Comparison of ENCODE assay signal across 8 cellular contexts in genomic region chr12:53451661-53452158, GRCh38. TPM values are rescaled to one million over a fixed set of nuclear protein-coding genes. Genes with fewer than 3 reads are reported as not detected.
DNase-seq lines count a peak whose midpoint lies in the region; ATAC-seq, FAIRE-seq and TF ChIP-seq lines count a peak whose summit lies in the region.

TSS of gene PCBP2 (plus strand) at chr12:53452102. CDS start at chr12:53454801, 2,699 bp downstream.

- H3K9ac ChIP-seq in OCI-LY3 (ENCODE audit: low read length) (peak within 1 kb of the TSS; percentile 96), endothelial cell of umbilical vein (replicated peaks; ENCODE audit: extremely low read depth, insufficient read depth, low read length) (peak within 1 kb of the TSS; percentile 94)

- TF ChIP-seq CTCF in OCI-LY3 (IDR thresholded peaks at IDR 0.05; ENCODE audit: low read depth, low read length) (peak; percentile 75), endothelial cell of umbilical vein (IDR thresholded peaks at IDR 0.05; ENCODE audit: extremely low read depth in 1 of 2, insufficient read depth in 1 of 2, low read depth in 1 of 2, low read length in 2 of 2) (peak; percentile 89 to 93)

- POLR2A ChIA-PET in endothelial cell of umbilical vein (lab: Charles Lee) = interaction anchor here (0.7 kb wide), 1 partner anchor 71 kb away, joined by 3 read pairs; no protein-coding TSS in a partner anchor

- peak within 1 kb of the TSS; percentile 71 for H2AFZ ChIP-seq in OCI-LY3 (ENCODE audit: low read depth, low read length)
- peak within 1 kb of the TSS; percentile 15 for H2AFZ ChIP-seq in endothelial cell of umbilical vein (ENCODE audit: low read depth, low read length)

- CTCF ChIA-PET in endothelial cell of umbilical vein (lab: Charles Lee) = interaction anchor here (1.0 to 1.3 kb wide), 3 partner anchors 12 to 130 kb away, joined by 4 to 5 read pairs (median 4); partner anchors contain the start of gene AAAS

- H4K20me1 ChIP-seq in OCI-LY3 (ENCODE audit: insufficient read depth, low read length) = peaks cover 31% of the 10 kb centered on the region
- H4K20me1 ChIP-seq in endothelial cell of umbilical vein (replicated peaks; ENCODE audit: control insufficient read depth, extremely low read depth, insufficient read depth, low read length) = peaks cover 16% of the 10 kb centered on the region

- H3K4me1 ChIP-seq in OCI-LY3 (ENCODE audit: low read length) (peaks cover 18% of the 10 kb centered on the region), endothelial cell of umbilical vein (ENCODE audit: control insufficient read depth, extremely low read depth, insufficient read depth, low read length) (peaks cover 12% of the 10 kb centered on the region), mononuclear cell (ENCODE audit: insufficient read depth, low read length) (peaks cover 20% of the 10 kb centered on the region)

- H3K4me3 ChIP-seq in OCI-LY3 (ENCODE audit: low read length) = peak within 1 kb of the TSS; percentile 85
- peak within 1 kb of the TSS; percentile 81 to 100 (median 89) for H3K4me3 ChIP-seq in endothelial cell of umbilical vein (replicated peaks in 1 of 3; ENCODE audit: insufficient read depth in 1 of 3, low read depth in 1 of 3, low read length in 3 of 3)
- H3K4me3 ChIP-seq in mononuclear cell (ENCODE audit: low read length) = peak within 1 kb of the TSS; percentile 75

- peak; percentile 97 for ATAC-seq in GM21447 (IDR thresholded peaks at IDR 0.05; ENCODE audit: unreplicated experiment)

- TSS peak; percentile 91 for BruUV-seq in endothelial cell of umbilical vein (replicated peaks; lab: Mats Ljungman, UMichigan)

- intact Hi-C loops in endothelial cell of umbilical vein (cut with micrococcal nuclease) = loop anchor here (1.0 to 5.0 kb wide), 5 partner anchors 10 to 226 kb away; partner anchors contain the start of genes ATP5MC2, PRR13 and TARBP2

- peaks cover 46% of the 10 kb centered on the region for H3K79me2 ChIP-seq in OCI-LY3 (ENCODE audit: low read length)
- H3K79me2 ChIP-seq in endothelial cell of umbilical vein (ENCODE audit: control insufficient read depth, insufficient read depth, low read length) = peaks cover 45% of the 10 kb centered on the region

- no peak for TF ChIP-seq POLR2A in endothelial cell of umbilical vein (IDR thresholded peaks at IDR 0.05; ENCODE audit: low read depth, low read length)

- H3K9me3 ChIP-seq in OCI-LY3 (ENCODE audit: insufficient read depth, low read length) (no peaks in the 10 kb centered on the region), endothelial cell of umbilical vein (replicated peaks; ENCODE audit: control insufficient read depth, insufficient read depth, low read length) (no peaks in the 10 kb centered on the region), mononuclear cell (ENCODE audit: low read depth, low read length) (no peaks in the 10 kb centered on the region)

- FAIRE-seq in endothelial cell of umbilical vein (lab: Jason Lieb, UNC) = peak; percentile 94

- H3K27me3 ChIP-seq in OCI-LY3 (ENCODE audit: low read depth, low read length) (no peaks in the 10 kb centered on the region), endothelial cell of umbilical vein (ENCODE audit: control insufficient read depth in 2 of 2, insufficient read depth in 2 of 2, low read length in 2 of 2) (no peaks in the 10 kb centered on the region), mononuclear cell (ENCODE audit: insufficient read depth, low read length) (no peaks in the 10 kb centered on the region)

- dilution Hi-C loops in endothelial cell of umbilical vein (cut with MboI; ENCODE audit: extremely low pct_ligation_motif_present, low sequenced_read_pairs) = no loop called here

- H3K4me2 ChIP-seq in OCI-LY3 (ENCODE audit: low read length) (peak within 1 kb of the TSS; percentile 87), endothelial cell of umbilical vein (ENCODE audit: insufficient read depth, low read length) (peak within 1 kb of the TSS; percentile 100)

- H3K36me3 ChIP-seq in OCI-LY3 (replicated peaks; ENCODE audit: low read depth, low read length) (peaks cover 50% of the 10 kb centered on the region), endothelial cell of umbilical vein (ENCODE audit: control insufficient read depth in 2 of 2, extremely low read depth in 1 of 2, insufficient read depth in 2 of 2, low read length in 2 of 2) (peaks cover 17 to 23% of the 10 kb centered on the region in 2 experiments)

- peak; percentile 98 for DNase-seq in DMS 273 (lab: John Stamatoyannopoulos, UW; ENCODE audit: unreplicated experiment)
- DNase-seq in HuH-7 (ENCODE audit: low spot score) = peak; percentile 96
- DNase-seq in activated T-cell treated with anti-CD3 and anti-CD28 coated beads for 1 hour (ENCODE audit: low read depth) = peak; percentile 94
- peak; percentile 99 for DNase-seq in endothelial cell of umbilical vein (ENCODE audit: low read depth, low spot score)
- DNase-seq in stimulated activated CD8-positive, alpha-beta memory T cell treated with anti-CD3 and anti-CD28 coated beads, Interleukin-4, amount 100 ng/mL, for 24 hours (ENCODE audit: low read depth) = peak; percentile 95

- H3K27ac ChIP-seq in OCI-LY3 (ENCODE audit: low read length) = peak within 1 kb of the TSS; percentile 74
- H3K27ac ChIP-seq in endothelial cell of umbilical vein (ENCODE audit: insufficient read depth, low read depth, low read length) = peak within 1 kb of the TSS; percentile 87

- H3K9me1 ChIP-seq in endothelial cell of umbilical vein (replicated peaks; ENCODE audit: control insufficient read depth, extremely low read depth, insufficient read depth, low read length) = no peaks in the 10 kb centered on the region

TF ChIP-seq in endothelial cell of umbilical vein, 7 proteins besides CTCF, POLR2A, EP300 and RAD21:
- TF ChIP-seq MAX (IDR thresholded peaks at IDR 0.05; ENCODE audit: insufficient read depth, insufficient read length) (peak; percentile 44), JUN (IDR thresholded peaks at IDR 0.05; ENCODE audit: borderline replicate concordance, insufficient read depth, insufficient read length, low read depth) (no peak), FOS (IDR thresholded peaks at IDR 0.05; ENCODE audit: borderline replicate concordance, insufficient read depth, low read length) (no peak), MYC (IDR thresholded peaks at IDR 0.05; ENCODE audit: low read depth, low read length) (no peak), GATA2 (IDR thresholded peaks at IDR 0.05; ENCODE audit: insufficient read depth, insufficient read length, low read depth, low read length) (no peak), EZH2 (IDR thresholded peaks at IDR 0.05; ENCODE audit: borderline replicate concordance, low read depth, low read length, severe bottlenecking) (no peak), POLR2AphosphoS5 (IDR thresholded peaks at IDR 0.05; ENCODE audit: insufficient read depth, low read depth, low read length) (peak; percentile 85)

RNA-seq across cellular contexts. Expression of gene PCBP2, which starts in this region (rescaled TPM):
- 948 and 995 TPM in 2 replicates for total RNA-seq in endothelial cell of umbilical vein
- polyA plus RNA-seq in endothelial cell of umbilical vein = 431 and 526 TPM in 2 replicates
- 597 and 613 TPM in 2 replicates for polyA plus RNA-seq in endothelial cell of umbilical vein (2011; cell fraction: cytosol; rRNA removed)
- polyA plus RNA-seq in endothelial cell of umbilical vein (2011; cell fraction: nucleus; rRNA removed) = 798 and 963 TPM in 2 replicates
- polyA plus RNA-seq in endothelial cell of umbilical vein (2012) = 733 and 847 TPM in 2 replicates
- 909 and 921 TPM in 2 replicates for polyA minus RNA-seq in endothelial cell of umbilical vein
- 650 TPM for polyA minus RNA-seq in endothelial cell of umbilical vein (2011; cell fraction: cytosol; rRNA and poly(A)+ RNA removed)
- 462 and 551 TPM in 2 replicates for polyA minus RNA-seq in endothelial cell of umbilical vein (2011; cell fraction: nucleus; rRNA and poly(A)+ RNA removed)
- total RNA-seq in mononuclear cell = 511 TPM

Comparison
In these comparisons a context has a peak if more than half of its experiments do, and no peak if none do; other contexts are left out.
1. Peak in every context shown above with its lines: DNase-seq, ATAC-seq, H3K4me3 ChIP-seq and H3K27ac ChIP-seq.